In the genomic region with DNA sequence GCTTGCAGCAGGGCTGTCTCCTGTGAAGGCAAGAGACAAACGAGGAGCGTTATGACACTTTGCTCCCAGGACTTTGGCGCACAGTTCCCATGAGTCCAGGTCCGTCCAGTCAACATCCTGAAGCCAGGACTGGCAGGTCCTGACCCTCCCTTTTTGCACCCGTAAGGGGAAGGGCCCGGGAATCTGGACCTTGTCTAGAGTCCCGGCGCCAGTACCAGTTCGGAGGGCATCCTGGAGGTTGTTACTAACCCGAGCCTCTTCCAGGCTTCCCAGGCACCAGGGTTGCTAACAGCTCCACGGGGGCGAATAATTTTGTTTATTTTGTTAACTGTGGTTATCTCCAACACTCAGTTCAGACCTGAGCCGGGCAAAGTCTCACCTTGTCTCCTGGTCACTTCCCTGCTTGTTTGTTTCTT, we compare ENCODE assay signal across 8 cellular contexts. TPM values are rescaled to one million over a fixed set of nuclear protein-coding genes. Genes with fewer than 3 reads are reported as not detected.
A peak's percentile ranks its signal among the peaks of the same experiment; 100 is the strongest.
DNase-seq lines count a peak whose midpoint lies in the region; ATAC-seq and TF ChIP-seq lines count a peak whose summit lies in the region.

No MANE protein-coding gene starts in this region.

- ATAC-seq in activated T-cell treated with anti-CD3 and anti-CD28 coated beads, Interleukin-2, amount 50 U/mL, for 4 hours: no peak
- no peak for ATAC-seq in GM18505 (IDR thresholded peaks at IDR 0.05; ENCODE audit: unreplicated experiment)
- no peak for ATAC-seq in HG03469 (IDR thresholded peaks at IDR 0.05; ENCODE audit: unreplicated experiment)

- no peaks in the 10 kb centered on the region for H3K9me3 Mint-ChIP-seq in activated T-cell treated with anti-CD3 and anti-CD28 coated beads, Interleukin-2, amount 50 U/mL, for 4 hours
- no peaks in the 10 kb centered on the region for H3K9me3 Mint-ChIP-seq in activated naive CD8-positive, alpha-beta T cell treated with anti-CD3 and anti-CD28 coated beads for 36 hours

- peaks cover 5% of the 10 kb centered on the region for H3K4me1 ChIP-seq in rectal smooth muscle tissue (ENCODE audit: control insufficient read depth, insufficient read depth, low read length)

- H3K27me3 Mint-ChIP-seq in activated T-cell treated with anti-CD3 and anti-CD28 coated beads, Interleukin-2, amount 50 U/mL, for 4 hours (ENCODE audit: low read depth): peaks cover 20% of the 10 kb centered on the region
- H3K27me3 Mint-ChIP-seq in activated naive CD8-positive, alpha-beta T cell treated with anti-CD3 and anti-CD28 coated beads for 36 hours: peaks cover 18% of the 10 kb centered on the region

- DNase-seq in activated T-cell treated with anti-CD3 and anti-CD28 coated beads, Interleukin-2, amount 50 U/mL, for 4 hours: no peak
- DNase-seq in activated T-cell treated with anti-CD3 and anti-CD28 coated beads for 4 hours: no peak
- DNase-seq in activated naive CD8-positive, alpha-beta T cell treated with anti-CD3 and anti-CD28 coated beads for 36 hours: no peak
- DNase-seq in hepatic stellate cell (ENCODE audit: low spot score): peak; percentile 28
- no peak for DNase-seq in UCSD-AML1 (lab: John Stamatoyannopoulos, UW; ENCODE audit: unreplicated experiment)

- no peak overlapping the region for H3K27ac Mint-ChIP-seq in activated naive CD8-positive, alpha-beta T cell treated with anti-CD3 and anti-CD28 coated beads for 36 hours

- no peaks in the 10 kb centered on the region for H3K27me3 ChIP-seq in rectal smooth muscle tissue (ENCODE audit: control insufficient read depth, insufficient read depth, low read length)

- H3K36me3 ChIP-seq in rectal smooth muscle tissue (ENCODE audit: control insufficient read depth, insufficient read depth, low read length): no peaks in the 10 kb centered on the region

- peak overlapping the region; percentile 87 for H3K4me3 Mint-ChIP-seq in activated T-cell treated with anti-CD3 and anti-CD28 coated beads, Interleukin-2, amount 50 U/mL, for 4 hours
- H3K4me3 Mint-ChIP-seq in activated naive CD8-positive, alpha-beta T cell treated with anti-CD3 and anti-CD28 coated beads for 36 hours: peak overlapping the region; percentile 81

- peaks cover 39% of the 10 kb centered on the region for H3K4me1 Mint-ChIP-seq in activated T-cell treated with anti-CD3 and anti-CD28 coated beads, Interleukin-2, amount 50 U/mL, for 4 hours (ENCODE audit: low read depth)
- peaks cover 24% of the 10 kb centered on the region for H3K4me1 Mint-ChIP-seq in activated naive CD8-positive, alpha-beta T cell treated with anti-CD3 and anti-CD28 coated beads for 36 hours

- no peak for TF ChIP-seq POLR2A in GM18505 (IDR thresholded peaks at IDR 0.05; ENCODE audit: borderline replicate concordance, extremely low read depth, insufficient read depth, insufficient read length)

- peak overlapping the region; percentile 81 for H3K4me3 ChIP-seq in rectal smooth muscle tissue (ENCODE audit: low read length)

- peak overlapping the region; percentile 76 for H3K27ac ChIP-seq in rectal smooth muscle tissue (ENCODE audit: low read depth, low read length)

- H3K36me3 Mint-ChIP-seq in activated T-cell treated with anti-CD3 and anti-CD28 coated beads, Interleukin-2, amount 50 U/mL, for 4 hours (ENCODE audit: insufficient read depth): peaks cover 10% of the 10 kb centered on the region
- peaks cover 14% of the 10 kb centered on the region for H3K36me3 Mint-ChIP-seq in activated naive CD8-positive, alpha-beta T cell treated with anti-CD3 and anti-CD28 coated beads for 36 hours

- H3K9ac ChIP-seq in rectal smooth muscle tissue (ENCODE audit: low read length): peak overlapping the region; percentile 6

RNA-seq across cellular contexts. Expression of a gene that starts 0.7 kb away (rescaled TPM):
- 1 to 10 TPM; 6.6 to 7.5 (median 7.1) TPM for total RNA-seq in activated T-cell treated with anti-CD3 and anti-CD28 coated beads, Interleukin-2, amount 50 U/mL, for 4 hours
- total RNA-seq in activated naive CD8-positive, alpha-beta T cell treated with anti-CD3 and anti-CD28 coated beads for 36 hours: 10 to 100 TPM; 11.4 to 16.4 TPM
